In the genomic region with DNA sequence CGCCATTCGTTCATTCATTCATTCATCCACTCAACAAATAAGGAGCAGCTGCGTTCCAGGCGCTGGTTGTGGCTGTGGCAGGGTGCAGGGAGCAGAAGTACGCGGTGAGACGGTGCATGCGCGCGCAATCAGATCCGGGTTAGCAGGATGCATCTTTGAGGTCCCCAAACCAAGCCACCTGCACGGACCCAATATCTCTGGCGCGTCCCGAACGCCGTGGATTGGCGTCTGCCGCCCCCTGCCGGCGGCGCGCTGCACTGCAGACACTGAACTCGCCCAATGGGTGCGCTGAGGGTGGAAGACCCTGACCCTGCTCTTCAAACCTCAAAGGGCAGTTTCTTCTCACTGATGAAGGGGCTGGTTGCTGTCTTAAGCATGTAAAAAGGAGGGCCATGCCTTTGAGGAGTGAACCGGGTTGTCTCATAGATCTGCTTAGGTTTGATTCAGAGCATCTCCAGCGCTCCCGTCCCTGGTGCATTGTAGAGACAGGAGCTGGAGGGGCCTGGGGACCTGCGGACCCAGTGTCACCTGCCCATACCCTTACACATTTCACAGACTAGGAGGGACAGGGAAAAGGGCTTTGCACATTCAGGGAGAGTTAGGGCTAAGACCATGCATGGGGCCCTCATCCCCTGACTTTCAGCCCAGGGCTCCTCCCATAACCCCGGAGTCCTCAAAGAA, we compare ENCODE assay signal across 8 cellular contexts.
DNase-seq lines count a peak whose midpoint lies in the region; ATAC-seq and TF ChIP-seq lines count a peak whose summit lies in the region.

No MANE protein-coding gene starts in this region.

- peak; percentile 89 for TF ChIP-seq RAD21 in HCT116 (IDR thresholded peaks at IDR 0.05; ENCODE audit: low read depth)

- peaks cover 14 to 17% (median 14%) of the 10 kb centered on the region in 3 donors for H3K4me1 Mint-ChIP-seq in naive B cell

- H3K27ac ChIP-seq in DOHH2 (ENCODE audit: low read depth, low read length): no peak overlapping the region
- H3K27ac ChIP-seq in HCT116 (ENCODE audit: low read depth, low read length): no peak overlapping the region

- peak; percentile 100 for TF ChIP-seq CTCF in DOHH2 (IDR thresholded peaks at IDR 0.05; ENCODE audit: low read depth, low read length, poor library complexity, severe bottlenecking)
- peak; percentile 86 to 99 (median 99) for TF ChIP-seq CTCF in HCT116 (IDR thresholded peaks at IDR 0.05 in 2 of 3, conservative IDR thresholded peaks at IDR 0.05 in 1 of 3; ENCODE audit: borderline replicate concordance in 1 of 3, insufficient read depth in 1 of 3, low read depth in 2 of 3, low read length in 2 of 3)

- H3K9me2 ChIP-seq in DOHH2 (replicated peaks; ENCODE audit: control insufficient read depth, low read length): no peaks in the 10 kb centered on the region
- no peaks in the 10 kb centered on the region for H3K9me2 ChIP-seq in HCT116 (ENCODE audit: insufficient read depth)

- H3K4me2 ChIP-seq in DOHH2 (ENCODE audit: low read length): peak overlapping the region; percentile 7; the same call in 1 of the 2 replicates
- peak overlapping the region; percentile 45; the same call in 1 of the 2 replicates for H3K4me2 ChIP-seq in HCT116 (ENCODE audit: low read length)

- no peak overlapping the region for H3K9ac ChIP-seq in HCT116 (ENCODE audit: low read length)

- no peaks in the 10 kb centered on the region for H3K9me3 ChIP-seq in DOHH2 (ENCODE audit: control insufficient read depth, insufficient read depth, low read length)
- no peaks in the 10 kb centered on the region; a peak in 1 of 4 replicates for H3K9me3 ChIP-seq in HCT116 (ENCODE audit: control insufficient read depth in 1 of 2, insufficient read depth in 1 of 2, low read depth in 1 of 2, low read length in 2 of 2)

- H2AFZ ChIP-seq in HCT116 (ENCODE audit: low read depth, low read length, poor library complexity, severe bottlenecking): peak overlapping the region; percentile 64

- DNase-seq in HCT116 (ENCODE audit: low read depth, low spot score): peak; percentile 31
- peak; percentile 17 for DNase-seq in NCI-H526 treated with DMSO at 0.1 percent for 48 hours (lab: John Stamatoyannopoulos, UW)
- peak; percentile 37 for DNase-seq in activated CD8-positive, alpha-beta memory T cell treated with anti-CD3 and anti-CD28 coated beads, Interleukin-2, amount 50 U/mL, for 24 hours (ENCODE audit: extremely low read depth)
- peak; percentile 69 to 80 for DNase-seq in erythroblast (lab: John Stamatoyannopoulos, UW)
- peak; percentile 36 for DNase-seq in naive B cell
- peak; percentile 29 to 36 for DNase-seq in stimulated activated CD8-positive, alpha-beta memory T cell treated with anti-CD3 and anti-CD28 coated beads, Interleukin-7, amount 100 ng/mL, for 48 hours (ENCODE audit: extremely low read depth in 1 of 2, low read depth in 1 of 2)
- DNase-seq in GF-D8 (lab: John Stamatoyannopoulos, UW): no peak

- RAD21 ChIA-PET in HCT116 (lab: Charles Lee; ENCODE audit: low non-redundant PET in 1 of 2, low total read pairs in 2 of 2, uncharacterized antibody in 2 of 2, unreplicated experiment in 2 of 2): no interaction called here

- peaks cover 4 to 10% of the 10 kb centered on the region in 2 donors for H3K36me3 Mint-ChIP-seq in naive B cell

- H3K4me3 Mint-ChIP-seq in naive B cell: no peak overlapping the region

- H3K27ac Mint-ChIP-seq in naive B cell: peak overlapping the region in 1 of 6 donors; percentile 44

- H4K20me1 ChIP-seq in DOHH2 (ENCODE audit: control insufficient read depth, insufficient read depth, low read depth, low read length) (no peaks in the 10 kb centered on the region), HCT116 (ENCODE audit: insufficient read depth) (no peaks in the 10 kb centered on the region)

- H3K4me3 ChIP-seq in DOHH2 (ENCODE audit: low read length) (no peak overlapping the region), HCT116 (replicated peaks in 1 of 2; ENCODE audit: low read depth in 1 of 2, low read length in 2 of 2) (0 out of 4 replicates have a peak overlapping the region, but pooled peaks of 1 of the 2 experiments have one; percentile 2)

- H3K27me3 ChIP-seq in DOHH2 (ENCODE audit: control insufficient read depth, low read length): peaks cover 21% of the 10 kb centered on the region
- H3K27me3 ChIP-seq in HCT116 (ENCODE audit: insufficient read depth, low read length): peaks cover 6% of the 10 kb centered on the region; the same call in 1 of the 2 replicates

- H3K4me1 ChIP-seq in DOHH2 (ENCODE audit: control insufficient read depth, low read length) (peaks cover 20% of the 10 kb centered on the region), HCT116 (ENCODE audit: control insufficient read depth in 1 of 2, insufficient read depth in 2 of 2, low read length in 2 of 2) (peaks cover 0 to 4% of the 10 kb centered on the region in 2 experiments; a peak in 1 of 4 replicates)

- no peak for TF ChIP-seq POLR2A in HCT116 (IDR thresholded peaks at IDR 0.05; ENCODE audit: borderline replicate concordance, extremely low read depth, insufficient read depth, insufficient read length)
- no peak for TF ChIP-seq POLR2A in erythroblast (IDR thresholded peaks at IDR 0.05; ENCODE audit: low read length)

- peaks cover 23 to 73% (median 49%) of the 10 kb centered on the region in 3 donors for H3K27me3 Mint-ChIP-seq in naive B cell

- H3F3A ChIP-seq in DOHH2 (ENCODE audit: control insufficient read depth, insufficient read depth): no peaks in the 10 kb centered on the region

- intact Hi-C loops in HCT116 (cut with micrococcal nuclease): loop anchor here (1.0 to 5.0 kb wide), 2 partner anchors 53 to 106 kb away; no protein-coding TSS in a partner anchor

- CTCF ChIA-PET in HCT116 (lab: Charles Lee): interaction anchor here (0.8 to 1.5 kb wide), 3 partner anchors 9 to 286 kb away, joined by 3 to 7 read pairs (median 3); no protein-coding TSS in a partner anchor

- POLR2A ChIA-PET in HCT116 (lab: Charles Lee): no interaction called here

- H3K79me2 ChIP-seq in DOHH2 (ENCODE audit: control insufficient read depth, low read length) (no peaks in the 10 kb centered on the region), HCT116 (ENCODE audit: insufficient read depth, low read length) (no peaks in the 10 kb centered on the region)

- BruUV-seq in HCT116 (replicated peaks; lab: Mats Ljungman, UMichigan): no TSS peak

- peak; percentile 97 for ATAC-seq in HCT116
- peak; percentile 37 to 59 for ATAC-seq in naive B cell (ENCODE audit: low read depth in 2 of 2)

- H3K36me3 ChIP-seq in DOHH2 (ENCODE audit: control insufficient read depth, low read length) (no peaks in the 10 kb centered on the region), HCT116 (ENCODE audit: control insufficient read depth in 1 of 2, insufficient read depth in 2 of 2, low read length in 2 of 2) (no peaks in the 10 kb centered on the region)

- H3K9me3 Mint-ChIP-seq in naive B cell: peaks cover 3 to 24% (median 8%) of the 10 kb centered on the region in 7 donors

TF ChIP-seq in HCT116, 20 proteins besides CTCF, POLR2A, EP300 and RAD21:
- TF ChIP-seq SP1 (IDR thresholded peaks at IDR 0.05; ENCODE audit: low read depth): no peak
